22 cellular contexts compared by ENCODE assay signal in the genomic region with DNA sequence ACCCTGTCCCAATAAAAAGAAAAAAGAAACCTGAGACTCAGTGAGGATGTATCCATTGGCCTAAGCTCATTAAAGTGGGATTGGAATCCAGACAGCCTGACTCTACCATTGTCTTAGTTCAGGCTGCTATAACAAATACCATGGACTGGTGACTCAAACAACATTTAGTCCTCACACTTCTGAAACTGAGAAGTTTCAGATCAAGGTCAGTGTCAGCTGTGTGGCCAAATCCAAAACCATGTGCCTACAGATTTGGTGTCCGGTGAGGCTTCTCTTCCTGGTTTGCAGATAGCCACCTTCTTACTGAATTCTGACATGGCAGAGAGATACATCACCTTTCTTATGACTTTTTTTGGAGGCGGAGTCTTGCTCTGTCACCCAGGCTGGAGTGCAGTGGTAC. TPM values are rescaled to one million over a fixed set of nuclear protein-coding genes. Genes with fewer than 3 reads are reported as not detected.
DNase-seq lines count a peak whose midpoint lies in the region; ATAC-seq, FAIRE-seq and TF ChIP-seq lines count a peak whose summit lies in the region.
"Had no signal": no experiment of that assay in that cellular context is flagged by ENCODE, and none has a peak within 500 bp of the region (broad histone marks: within the 10 kb centered on the region; RNA-seq: fewer than 3 reads in every experiment).

No MANE protein-coding gene starts in this region.

- no TSS peak for BruUV-seq in GM12878 (replicated peaks; lab: Mats Ljungman, UMichigan)

- peak; percentile 13 for DNase-seq in GM12878 (ENCODE audit: low read depth, low spot score)
- DNase-seq in Right ventricle myocardium superior, result no peak
- DNase-seq in NCI-H1105 treated with DMSO at 0.1 percent for 48 hours (lab: John Stamatoyannopoulos, UW), result no peak
- DNase-seq: activated CD4-positive, alpha-beta memory T cell treated with anti-CD3 and anti-CD28 coated beads for 36 hours; activated naive CD4-positive, alpha-beta T cell treated with anti-CD3 and anti-CD28 coated beads, Interleukin-2, amount 10 ng/mL, durations not matched to agents 7 days and 5 days; activated T-cell treated with anti-CD3 and anti-CD28 coated beads, Interleukin-2, amount 50 U/mL, for 1 hour; DND-41; GOT3; NCI-H1436 treated with DMSO at 0.1 percent for 48 hours; right lobe of liver; SK-N-SH; stimulated activated CD4-positive, alpha-beta T cell treated with anti-CD3 and anti-CD28 coated beads, Interleukin-15, amount 100 ng/mL, for 24 hours; stimulated activated naive CD4-positive, alpha-beta T cell; transverse colon had no signal

- no peak overlapping the region for H3K4me3 ChIP-seq in GM12878
- H3K4me3 ChIP-seq: right lobe of liver, transverse colon had no signal

- H3K79me2 ChIP-seq in GM12878 (ENCODE audit: control insufficient read depth, insufficient read depth, low read length), result no peaks in the 10 kb centered on the region
- H3K79me2 ChIP-seq: parathyroid adenoma had no signal

- no peak overlapping the region for H3K27ac ChIP-seq in GM12878 (ENCODE audit: control insufficient read depth, insufficient read depth)
- H3K27ac ChIP-seq: parathyroid adenoma, right lobe of liver, transverse colon had no signal

- no peaks in the 10 kb centered on the region for H3K36me3 ChIP-seq in GM12878 (ENCODE audit: control insufficient read depth in 2 of 2, insufficient read depth in 2 of 2, low read length in 1 of 2)
- H3K36me3 ChIP-seq: right lobe of liver, transverse colon had no signal

- H3K27me3 ChIP-seq in GM12878 (replicated peaks in 1 of 2; ENCODE audit: control insufficient read depth in 2 of 2, insufficient read depth in 2 of 2, low read length in 1 of 2), result no peaks in the 10 kb centered on the region
- H3K27me3 ChIP-seq: right lobe of liver, transverse colon had no signal

- no peak for TF ChIP-seq EP300 in GM12878 (IDR thresholded peaks at IDR 0.05; ENCODE audit: borderline replicate concordance in 1 of 2, control insufficient read depth in 1 of 2, low read depth in 2 of 2, low read length in 2 of 2)

- H3K9me3 ChIP-seq in GM12878 (replicated peaks; ENCODE audit: control insufficient read depth, insufficient read depth, low read length), result no peaks in the 10 kb centered on the region; the same call in 2 of the 3 replicates
- H3K9me3 ChIP-seq: right lobe of liver, SK-N-SH, transverse colon had no signal

- no peak overlapping the region for H3K9ac ChIP-seq in GM12878 (ENCODE audit: control insufficient read depth, insufficient read depth, low read length)
- H3K9ac ChIP-seq: parathyroid adenoma, SK-N-SH had no signal

- no peak overlapping the region; the same call in 1 of the 2 replicates for H3K4me2 ChIP-seq in GM12878 (ENCODE audit: control insufficient read depth, insufficient read depth)
- H3K4me2 ChIP-seq: SK-N-SH had no signal

- WGBS in GM12878 (ENCODE audit: insufficient coverage, insufficient replicate concordance, low lambda C conversion rate, missing lambda C conversion rate), result 36% methylated on average over 2 of the region's 2 CpGs

- RAD21 ChIA-PET in GM12878 (lab: Charles Lee; ENCODE audit: unreplicated experiment), result no interaction called here

- peak; percentile 91 for ATAC-seq in GM18511 (IDR thresholded peaks at IDR 0.05; ENCODE audit: unreplicated experiment)
- peak; percentile 91 for ATAC-seq in GM19395 (IDR thresholded peaks at IDR 0.05; ENCODE audit: unreplicated experiment)
- peak; percentile 85 for ATAC-seq in HG03066 (IDR thresholded peaks at IDR 0.05; ENCODE audit: low read depth, unreplicated experiment)
- ATAC-seq in GM12878, result peak; percentile 92
- ATAC-seq in GM21447 (IDR thresholded peaks at IDR 0.05; ENCODE audit: unreplicated experiment), result no peak
- no peak for ATAC-seq in Right ventricle myocardium superior (ENCODE audit: poor library complexity)
- ATAC-seq: left lobe of liver; natural killer cell treated with Interleukin-12 subunit alpha and Interleukin-12 subunit beta and Interleukin-15 and Interleukin-18, amount 100 ng/mL, for 72 hours; right lobe of liver had no signal

- CTCF ChIA-PET in GM12878 (lab: Yijun Ruan, JAX), result interaction anchor here (1.1 to 8.2 kb wide), 3 partner anchors 20 to 218 kb away, joined by 4 to 93 read pairs (median 5); no protein-coding TSS in a partner anchor

- TF ChIP-seq POLR2A in GM12878 (IDR thresholded peaks at IDR 0.05; ENCODE audit: low read depth, low read length), result no peak

- FAIRE-seq in GM12878 (lab: Jason Lieb, UNC), result peak; percentile 54
- FAIRE-seq: RCC 7860 had no signal

- H2AFZ ChIP-seq in GM12878 (ENCODE audit: control insufficient read depth, low read depth, low read length), result no peak overlapping the region
- H2AFZ ChIP-seq: parathyroid adenoma had no signal

- TF ChIP-seq RAD21 in GM12878 (IDR thresholded peaks at IDR 0.05; ENCODE audit: insufficient read depth, low read depth, low read length), result no peak

- SMC1A ChIA-PET in GM12878 (lab: Charles Lee; ENCODE audit: uncharacterized antibody, unreplicated experiment), result no interaction called here

- H4K20me1 ChIP-seq in GM12878 (ENCODE audit: control insufficient read depth, insufficient read depth), result no peaks in the 10 kb centered on the region

- intact Hi-C loops in GM12878 (cut with micrococcal nuclease; ENCODE audit: unreplicated experiment), result no loop called here
- intact Hi-C loops in Right ventricle myocardium superior (cut with DNase I), result no loop called here

- H3K4me1 ChIP-seq in GM12878 (ENCODE audit: control insufficient read depth, insufficient read depth, low read length), result peaks cover 8% of the 10 kb centered on the region
- H3K4me1 ChIP-seq: parathyroid adenoma had no signal

- POLR2A ChIA-PET in GM12878 (lab: Charles Lee), result interaction anchor here (1.0 kb wide), 1 partner anchor 21 kb away, joined by 3 read pairs; no protein-coding TSS in a partner anchor

- no peak for TF ChIP-seq CTCF in GM12878 (IDR thresholded peaks at IDR 0.05 in 2 of 3, conservative IDR thresholded peaks at IDR 0.05 in 1 of 3; ENCODE audit: control insufficient read depth in 2 of 3, extremely low read depth in 1 of 3, insufficient read depth in 1 of 3, low read depth in 3 of 3, low read length in 3 of 3)

- in situ Hi-C loops in GM12878 (cut with MboI), result no loop called here

TF ChIP-seq in GM12878, 131 proteins besides CTCF, POLR2A, EP300 and RAD21:
- TF ChIP-seq HDAC6 (IDR thresholded peaks at IDR 0.05; ENCODE audit: unreplicated experiment) (no peak), IKZF2 (IDR thresholded peaks at IDR 0.05) (0 out of 4 replicates have a peak, but pooled peaks of 1 of the 2 experiments have one; percentile 18)

RNA-seq across cellular contexts. Expression of a gene that starts 53.3 kb away (rescaled TPM):
- 25.2 and 27.7 TPM in 2 replicates for total RNA-seq in GM12878 (2013; cell fraction: nucleolus; rRNA removed)
- total RNA-seq in GM12878 (2014; rRNA removed), result 6.9 and 8.9 TPM in 2 replicates
- 4.1 and 4.2 TPM in 2 replicates for total RNA-seq in GM12878 (2014; rRNA removed; fragmentation: Illumina TruSeq; extraction: Trizol)
- total RNA-seq in GM12878 (2021), result 6.6 and 7.8 TPM in 2 replicates
- polyA plus RNA-seq in GM12878 (2011; ENCODE audit: low read depth), result 1.5 TPM
- polyA plus RNA-seq in GM12878 (2011; rRNA removed), result 2.8 and 6.1 TPM in 2 replicates
- 6.8 and 14.6 TPM in 2 replicates for polyA plus RNA-seq in GM12878 (2011; cell fraction: cytosol; rRNA removed)
- 12.3 and 14.7 TPM in 2 replicates for polyA plus RNA-seq in GM12878 (2011; cell fraction: nucleus; rRNA removed)
- polyA plus RNA-seq in GM12878 (2012), result 2.6 TPM in 2 replicates
- polyA plus RNA-seq in GM12878 (2014; fragmentation: Illumina TruSeq; extraction: Trizol), result 3.9 and 4.1 TPM in 2 replicates
- 1 to 10 TPM in 1 of 2 experiments, under 1 TPM in 1; 0.79 to 1.3 TPM for polyA plus RNA-seq in GM12878 (2014; fragmentation: Nextera tagmentation; extraction: Ambion mirVana)
- 5.5 and 7.3 TPM in 2 replicates for polyA plus RNA-seq in GM12878 (2014; rRNA removed)
- 1 to 10 TPM; 8.0 to 8.7 TPM for polyA plus RNA-seq in GM12878 (2016; fragmentation: Nextera tagmentation; extraction: Ambion mirVana)
- polyA minus RNA-seq in GM12878 (2011; rRNA and poly(A)+ RNA removed), result 5.4 and 15.9 TPM in 2 replicates
- 2.1 and 2.9 TPM in 2 replicates for polyA minus RNA-seq in GM12878 (2011; cell fraction: cytosol; rRNA and poly(A)+ RNA removed)
- 6.6 and 10.4 TPM in 2 replicates for polyA minus RNA-seq in GM12878 (2011; cell fraction: nucleus; rRNA and poly(A)+ RNA removed)
- total RNA-seq in Right ventricle myocardium superior, result 2.9 TPM

Comparison
In these comparisons a context has a peak if more than half of its experiments do, and no peak if none do; other contexts are left out.
1. ATAC-seq: peak in GM18511 (single experiment), GM19395 (single experiment), HG03066 (single experiment) and GM12878 (single experiment); none in GM21447 (single experiment) and Right ventricle myocardium superior (single experiment).